In the genomic region with DNA sequence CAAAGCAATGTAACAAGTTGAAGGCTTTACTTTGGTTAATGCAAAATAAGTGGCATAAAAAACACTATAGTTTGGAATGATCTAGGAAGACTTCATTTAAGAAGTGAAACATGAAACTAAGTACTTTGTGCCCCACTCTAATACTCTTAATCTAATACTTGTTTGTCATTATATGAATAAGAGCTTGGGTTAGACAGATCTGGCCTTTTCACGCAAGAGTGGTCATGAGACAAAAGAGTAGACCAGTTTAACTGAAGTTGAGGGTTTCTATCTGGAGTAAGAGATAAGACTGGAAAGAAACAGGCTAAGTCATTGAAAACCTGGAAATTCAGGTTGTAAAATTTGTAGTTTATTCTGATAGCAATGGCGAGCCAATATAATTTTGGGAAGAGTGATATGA, we compare ENCODE assay signal across 1 cellular context.
TF ChIP-seq lines count a peak whose summit lies in the region.

No MANE protein-coding gene starts in this region.

TF ChIP-seq in K562, 482 proteins besides CTCF, POLR2A, EP300 and RAD21 (continued from another document and continues in another):
- TF ChIP-seq, protein P1, sequence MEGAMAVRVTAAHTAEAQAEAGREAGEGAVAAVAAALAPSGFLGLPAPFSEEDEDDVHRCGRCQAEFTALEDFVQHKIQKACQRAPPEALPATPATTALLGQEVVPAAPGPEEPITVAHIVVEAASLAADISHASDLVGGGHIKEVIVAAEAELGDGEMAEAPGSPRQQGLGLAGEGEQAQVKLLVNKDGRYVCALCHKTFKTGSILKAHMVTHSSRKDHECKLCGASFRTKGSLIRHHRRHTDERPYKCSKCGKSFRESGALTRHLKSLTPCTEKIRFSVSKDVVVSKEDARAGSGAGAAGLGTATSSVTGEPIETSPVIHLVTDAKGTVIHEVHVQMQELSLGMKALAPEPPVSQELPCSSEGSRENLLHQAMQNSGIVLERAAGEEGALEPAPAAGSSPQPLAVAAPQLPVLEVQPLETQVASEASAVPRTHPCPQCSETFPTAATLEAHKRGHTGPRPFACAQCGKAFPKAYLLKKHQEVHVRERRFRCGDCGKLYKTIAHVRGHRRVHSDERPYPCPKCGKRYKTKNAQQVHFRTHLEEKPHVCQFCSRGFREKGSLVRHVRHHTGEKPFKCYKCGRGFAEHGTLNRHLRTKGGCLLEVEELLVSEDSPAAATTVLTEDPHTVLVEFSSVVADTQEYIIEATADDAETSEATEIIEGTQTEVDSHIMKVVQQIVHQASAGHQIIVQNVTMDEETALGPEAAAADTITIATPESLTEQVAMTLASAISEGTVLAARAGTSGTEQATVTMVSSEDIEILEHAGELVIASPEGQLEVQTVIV (CRISPR knock-in tag; IDR thresholded peaks at IDR 0.05; ENCODE audit: borderline replicate concordance) = no peak
- TF ChIP-seq TEAD2 (tag; IDR thresholded peaks at IDR 0.05) (no peak), CBX8 (IDR thresholded peaks at IDR 0.05; ENCODE audit: borderline replicate concordance, extremely low read depth, low read depth, low read length, poor library complexity, severe bottlenecking) (no peak), HOMEZ (CRISPR knock-in tag; IDR thresholded peaks at IDR 0.05) (no peak), ZNF175 (CRISPR knock-in tag; IDR thresholded peaks at IDR 0.05; ENCODE audit: low read depth) (no peak), RCOR1 (IDR thresholded peaks at IDR 0.05; ENCODE audit: borderline replicate concordance in 1 of 2, low read depth in 2 of 2, low read length in 2 of 2) (no peak), STAT5A (IDR thresholded peaks at IDR 0.05; ENCODE audit: borderline replicate concordance, low read length) (peak; percentile 52; the same call in 1 of the 2 replicates), MECOM (CRISPR knock-in tag; IDR thresholded peaks at IDR 0.05) (0 out of 2 replicates have a peak, but pooled peaks have one; percentile 26), FOS (IDR thresholded peaks at IDR 0.05; ENCODE audit: extremely low read depth, insufficient read length) (no peak), SMAD2 (IDR thresholded peaks at IDR 0.05; ENCODE audit: low read depth, low read length) (no peak), HDAC2 (IDR thresholded peaks at IDR 0.05) (no peak), SFPQ (IDR thresholded peaks at IDR 0.05; ENCODE audit: low read depth, low read length) (no peak), ZNF589 (CRISPR knock-in tag; IDR thresholded peaks at IDR 0.05; ENCODE audit: low read depth) (no peak), JUND (IDR thresholded peaks at IDR 0.05; ENCODE audit: borderline replicate concordance, low read depth, low read length) (peak; percentile 25; the same call in 1 of the 2 replicates), JUND (tag; IDR thresholded peaks at IDR 0.05; ENCODE audit: borderline replicate concordance, low read depth, low read length) (no peak), SOX6 (IDR thresholded peaks at IDR 0.05) (peak; percentile 90), POU5F1 (IDR thresholded peaks at IDR 0.05; ENCODE audit: borderline replicate concordance, low read depth, low read length, partially characterized antibody) (no peak), ZBTB8A (IDR thresholded peaks at IDR 0.05; ENCODE audit: partially characterized antibody) (no peak), TEAD1 (CRISPR knock-in tag; IDR thresholded peaks at IDR 0.05) (peak in 1 of 2 experiments; percentile 7; a peak in 1 of 4 replicates), ZBTB17 (CRISPR knock-in tag; IDR thresholded peaks at IDR 0.05) (no peak), LARP7 (IDR thresholded peaks at IDR 0.05) (no peak), SMARCB1 (IDR thresholded peaks at IDR 0.05; ENCODE audit: insufficient read length, low read depth) (peak; percentile 54), PHF8 (IDR thresholded peaks at IDR 0.05; ENCODE audit: borderline replicate concordance, low read length) (no peak), SRSF9 (IDR thresholded peaks at IDR 0.05; ENCODE audit: borderline replicate concordance, low read depth, low read length) (no peak), USF1 (CRISPR knock-in tag; IDR thresholded peaks at IDR 0.05) (no peak), FOXA1 (IDR thresholded peaks at IDR 0.05; ENCODE audit: borderline replicate concordance) (no peak), BRD9 (IDR thresholded peaks at IDR 0.05; ENCODE audit: low read depth, partially characterized antibody) (peak; percentile 41), ARNT (IDR thresholded peaks at IDR 0.05) (0 out of 4 replicates have a peak, but pooled peaks of 1 of the 2 experiments have one; percentile 12), ZFP36 (IDR thresholded peaks at IDR 0.05; ENCODE audit: low read depth, low read length, partially characterized antibody) (no peak), SMARCC2 (IDR thresholded peaks at IDR 0.05; ENCODE audit: low read depth) (peak; percentile 37; the same call in 1 of the 2 replicates), TOE1 (IDR thresholded peaks at IDR 0.05; ENCODE audit: borderline replicate concordance) (peak; percentile 18; the same call in 1 of the 2 replicates), TOE1 (CRISPR knock-in tag; IDR thresholded peaks at IDR 0.05; ENCODE audit: borderline replicate concordance, low read depth) (no peak), CBX1 (IDR thresholded peaks at IDR 0.05; ENCODE audit: low read depth) (no peak), PHF20 (IDR thresholded peaks at IDR 0.05; ENCODE audit: partially characterized antibody) (no peak)
- TF ChIP-seq, protein P2, sequence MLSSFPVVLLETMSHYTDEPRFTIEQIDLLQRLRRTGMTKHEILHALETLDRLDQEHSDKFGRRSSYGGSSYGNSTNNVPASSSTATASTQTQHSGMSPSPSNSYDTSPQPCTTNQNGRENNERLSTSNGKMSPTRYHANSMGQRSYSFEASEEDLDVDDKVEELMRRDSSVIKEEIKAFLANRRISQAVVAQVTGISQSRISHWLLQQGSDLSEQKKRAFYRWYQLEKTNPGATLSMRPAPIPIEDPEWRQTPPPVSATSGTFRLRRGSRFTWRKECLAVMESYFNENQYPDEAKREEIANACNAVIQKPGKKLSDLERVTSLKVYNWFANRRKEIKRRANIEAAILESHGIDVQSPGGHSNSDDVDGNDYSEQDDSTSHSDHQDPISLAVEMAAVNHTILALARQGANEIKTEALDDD (IDR thresholded peaks at IDR 0.05) = peak; percentile 88
- TF ChIP-seq, protein P3, sequence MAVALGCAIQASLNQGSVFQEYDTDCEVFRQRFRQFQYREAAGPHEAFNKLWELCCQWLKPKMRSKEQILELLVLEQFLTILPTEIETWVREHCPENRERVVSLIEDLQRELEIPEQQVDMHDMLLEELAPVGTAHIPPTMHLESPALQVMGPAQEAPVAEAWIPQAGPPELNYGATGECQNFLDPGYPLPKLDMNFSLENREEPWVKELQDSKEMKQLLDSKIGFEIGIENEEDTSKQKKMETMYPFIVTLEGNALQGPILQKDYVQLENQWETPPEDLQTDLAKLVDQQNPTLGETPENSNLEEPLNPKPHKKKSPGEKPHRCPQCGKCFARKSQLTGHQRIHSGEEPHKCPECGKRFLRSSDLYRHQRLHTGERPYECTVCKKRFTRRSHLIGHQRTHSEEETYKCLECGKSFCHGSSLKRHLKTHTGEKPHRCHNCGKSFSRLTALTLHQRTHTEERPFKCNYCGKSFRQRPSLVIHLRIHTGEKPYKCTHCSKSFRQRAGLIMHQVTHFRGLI (CRISPR knock-in tag; IDR thresholded peaks at IDR 0.05) = no peak
- TF ChIP-seq, protein P4, sequence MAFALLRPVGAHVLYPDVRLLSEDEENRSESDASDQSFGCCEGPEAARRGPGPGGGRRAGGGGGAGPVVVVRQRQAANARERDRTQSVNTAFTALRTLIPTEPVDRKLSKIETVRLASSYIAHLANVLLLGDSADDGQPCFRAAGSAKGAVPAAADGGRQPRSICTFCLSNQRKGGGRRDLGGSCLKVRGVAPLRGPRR (CRISPR knock-in tag; IDR thresholded peaks at IDR 0.05) = no peak
- TF ChIP-seq, protein P5, sequence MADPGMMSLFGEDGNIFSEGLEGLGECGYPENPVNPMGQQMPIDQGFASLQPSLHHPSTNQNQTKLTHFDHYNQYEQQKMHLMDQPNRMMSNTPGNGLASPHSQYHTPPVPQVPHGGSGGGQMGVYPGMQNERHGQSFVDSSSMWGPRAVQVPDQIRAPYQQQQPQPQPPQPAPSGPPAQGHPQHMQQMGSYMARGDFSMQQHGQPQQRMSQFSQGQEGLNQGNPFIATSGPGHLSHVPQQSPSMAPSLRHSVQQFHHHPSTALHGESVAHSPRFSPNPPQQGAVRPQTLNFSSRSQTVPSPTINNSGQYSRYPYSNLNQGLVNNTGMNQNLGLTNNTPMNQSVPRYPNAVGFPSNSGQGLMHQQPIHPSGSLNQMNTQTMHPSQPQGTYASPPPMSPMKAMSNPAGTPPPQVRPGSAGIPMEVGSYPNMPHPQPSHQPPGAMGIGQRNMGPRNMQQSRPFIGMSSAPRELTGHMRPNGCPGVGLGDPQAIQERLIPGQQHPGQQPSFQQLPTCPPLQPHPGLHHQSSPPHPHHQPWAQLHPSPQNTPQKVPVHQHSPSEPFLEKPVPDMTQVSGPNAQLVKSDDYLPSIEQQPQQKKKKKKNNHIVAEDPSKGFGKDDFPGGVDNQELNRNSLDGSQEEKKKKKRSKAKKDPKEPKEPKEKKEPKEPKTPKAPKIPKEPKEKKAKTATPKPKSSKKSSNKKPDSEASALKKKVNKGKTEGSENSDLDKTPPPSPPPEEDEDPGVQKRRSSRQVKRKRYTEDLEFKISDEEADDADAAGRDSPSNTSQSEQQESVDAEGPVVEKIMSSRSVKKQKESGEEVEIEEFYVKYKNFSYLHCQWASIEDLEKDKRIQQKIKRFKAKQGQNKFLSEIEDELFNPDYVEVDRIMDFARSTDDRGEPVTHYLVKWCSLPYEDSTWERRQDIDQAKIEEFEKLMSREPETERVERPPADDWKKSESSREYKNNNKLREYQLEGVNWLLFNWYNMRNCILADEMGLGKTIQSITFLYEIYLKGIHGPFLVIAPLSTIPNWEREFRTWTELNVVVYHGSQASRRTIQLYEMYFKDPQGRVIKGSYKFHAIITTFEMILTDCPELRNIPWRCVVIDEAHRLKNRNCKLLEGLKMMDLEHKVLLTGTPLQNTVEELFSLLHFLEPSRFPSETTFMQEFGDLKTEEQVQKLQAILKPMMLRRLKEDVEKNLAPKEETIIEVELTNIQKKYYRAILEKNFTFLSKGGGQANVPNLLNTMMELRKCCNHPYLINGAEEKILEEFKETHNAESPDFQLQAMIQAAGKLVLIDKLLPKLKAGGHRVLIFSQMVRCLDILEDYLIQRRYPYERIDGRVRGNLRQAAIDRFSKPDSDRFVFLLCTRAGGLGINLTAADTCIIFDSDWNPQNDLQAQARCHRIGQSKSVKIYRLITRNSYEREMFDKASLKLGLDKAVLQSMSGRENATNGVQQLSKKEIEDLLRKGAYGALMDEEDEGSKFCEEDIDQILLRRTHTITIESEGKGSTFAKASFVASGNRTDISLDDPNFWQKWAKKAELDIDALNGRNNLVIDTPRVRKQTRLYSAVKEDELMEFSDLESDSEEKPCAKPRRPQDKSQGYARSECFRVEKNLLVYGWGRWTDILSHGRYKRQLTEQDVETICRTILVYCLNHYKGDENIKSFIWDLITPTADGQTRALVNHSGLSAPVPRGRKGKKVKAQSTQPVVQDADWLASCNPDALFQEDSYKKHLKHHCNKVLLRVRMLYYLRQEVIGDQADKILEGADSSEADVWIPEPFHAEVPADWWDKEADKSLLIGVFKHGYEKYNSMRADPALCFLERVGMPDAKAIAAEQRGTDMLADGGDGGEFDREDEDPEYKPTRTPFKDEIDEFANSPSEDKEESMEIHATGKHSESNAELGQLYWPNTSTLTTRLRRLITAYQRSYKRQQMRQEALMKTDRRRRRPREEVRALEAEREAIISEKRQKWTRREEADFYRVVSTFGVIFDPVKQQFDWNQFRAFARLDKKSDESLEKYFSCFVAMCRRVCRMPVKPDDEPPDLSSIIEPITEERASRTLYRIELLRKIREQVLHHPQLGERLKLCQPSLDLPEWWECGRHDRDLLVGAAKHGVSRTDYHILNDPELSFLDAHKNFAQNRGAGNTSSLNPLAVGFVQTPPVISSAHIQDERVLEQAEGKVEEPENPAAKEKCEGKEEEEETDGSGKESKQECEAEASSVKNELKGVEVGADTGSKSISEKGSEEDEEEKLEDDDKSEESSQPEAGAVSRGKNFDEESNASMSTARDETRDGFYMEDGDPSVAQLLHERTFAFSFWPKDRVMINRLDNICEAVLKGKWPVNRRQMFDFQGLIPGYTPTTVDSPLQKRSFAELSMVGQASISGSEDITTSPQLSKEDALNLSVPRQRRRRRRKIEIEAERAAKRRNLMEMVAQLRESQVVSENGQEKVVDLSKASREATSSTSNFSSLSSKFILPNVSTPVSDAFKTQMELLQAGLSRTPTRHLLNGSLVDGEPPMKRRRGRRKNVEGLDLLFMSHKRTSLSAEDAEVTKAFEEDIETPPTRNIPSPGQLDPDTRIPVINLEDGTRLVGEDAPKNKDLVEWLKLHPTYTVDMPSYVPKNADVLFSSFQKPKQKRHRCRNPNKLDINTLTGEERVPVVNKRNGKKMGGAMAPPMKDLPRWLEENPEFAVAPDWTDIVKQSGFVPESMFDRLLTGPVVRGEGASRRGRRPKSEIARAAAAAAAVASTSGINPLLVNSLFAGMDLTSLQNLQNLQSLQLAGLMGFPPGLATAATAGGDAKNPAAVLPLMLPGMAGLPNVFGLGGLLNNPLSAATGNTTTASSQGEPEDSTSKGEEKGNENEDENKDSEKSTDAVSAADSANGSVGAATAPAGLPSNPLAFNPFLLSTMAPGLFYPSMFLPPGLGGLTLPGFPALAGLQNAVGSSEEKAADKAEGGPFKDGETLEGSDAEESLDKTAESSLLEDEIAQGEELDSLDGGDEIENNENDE (IDR thresholded peaks at IDR 0.05; ENCODE audit: low read depth, low read length) = no peak
